8 cellular contexts compared by ENCODE assay signal in genomic region chr19:5340637-5341447, GRCh38. TPM values are rescaled to one million over a fixed set of nuclear protein-coding genes. Genes with fewer than 3 reads are reported as not detected.
A peak's percentile ranks its signal among the peaks of the same experiment; 100 is the strongest.
DNase-seq lines count a peak whose midpoint lies in the region; ATAC-seq and TF ChIP-seq lines count a peak whose summit lies in the region.

Gene PTPRS (minus strand): TSS chr19:5340812. CDS start chr19:5286140, 54,672 bp downstream.

- H3K9me3 Mint-ChIP-seq in endothelial cell (ENCODE audit: unreplicated experiment) = no peaks in the 10 kb centered on the region

- in situ Hi-C loops in HAP-1 (cut with MboI; ENCODE audit: low sequenced_read_pairs) = no loop called here

- peaks cover 12% of the 10 kb centered on the region for H3K4me1 ChIP-seq in HAP-1
- peaks cover 20% of the 10 kb centered on the region for H3K4me1 ChIP-seq in mesodermal cell (ENCODE audit: control insufficient read depth, insufficient read depth, low read length, poor library complexity, severe bottlenecking)

- H3K36me3 Mint-ChIP-seq in endothelial cell (ENCODE audit: low read depth, unreplicated experiment) = peaks cover 7% of the 10 kb centered on the region

- H3K27ac ChIP-seq in mesodermal cell (ENCODE audit: low read depth, low read length, severe bottlenecking) = peak within 1 kb of the TSS; percentile 81

- DNase-seq in AG10803 (ENCODE audit: low read depth) (peak; percentile 64), HAP-1 (ENCODE audit: low spot score in 2 of 2) (peak; percentile 69 to 94), NCI-H524 treated with DMSO at 0.1 percent for 48 hours (lab: John Stamatoyannopoulos, UW) (peak; percentile 31), endothelial cell (ENCODE audit: low spot score) (peak; percentile 92)
- DNase-seq in activated CD8-positive, alpha-beta memory T cell treated with anti-CD3 and anti-CD28 coated beads, Interleukin-2, amount 50 U/mL, for 4 hours = peak; percentile 81
- peak; percentile 61 for DNase-seq in stimulated activated CD8-positive, alpha-beta memory T cell treated with anti-CD3 and anti-CD28 coated beads, Interleukin-12 subunit alpha, Interleukin-12 subunit beta, amount 100 ng/mL, for 4 hours (ENCODE audit: low read depth)

- TF ChIP-seq CTCF in AG10803 (conservative IDR thresholded peaks at IDR 0.05; ENCODE audit: low read length) (no peak), endothelial cell (IDR thresholded peaks at IDR 0.05; ENCODE audit: unreplicated experiment) (no peak)

- WGBS in mesodermal cell (ENCODE audit: insufficient coverage in 2 of 2), 2 experiments = 9 to 10% methylated on average over 32 to 52 of the region's 81 CpGs

- H3K9me3 ChIP-seq in HAP-1 (peaks cover 5% of the 10 kb centered on the region; the same call in 1 of the 2 replicates), mesodermal cell (ENCODE audit: control insufficient read depth, low read length) (no peaks in the 10 kb centered on the region)

- H3K27me3 Mint-ChIP-seq in endothelial cell (ENCODE audit: unreplicated experiment) = peaks cover 23% of the 10 kb centered on the region

- no peaks in the 10 kb centered on the region for H3K27me3 ChIP-seq in HAP-1 (ENCODE audit: low read depth)

- no peak for ATAC-seq in HG02623 (IDR thresholded peaks at IDR 0.05; ENCODE audit: unreplicated experiment)

- no peak within 1 kb of the TSS for H3K27ac Mint-ChIP-seq in endothelial cell (ENCODE audit: unreplicated experiment)

- H3K4me3 ChIP-seq in AG10803 (ENCODE audit: low read length) (peak within 1 kb of the TSS; percentile 65), HAP-1 (peak within 1 kb of the TSS; percentile 54), mesodermal cell (ENCODE audit: extremely low read depth, insufficient read depth, low read length, poor library complexity, severe bottlenecking) (peak within 1 kb of the TSS; percentile 81)

- peak within 1 kb of the TSS; percentile 82 for H3K4me3 Mint-ChIP-seq in endothelial cell (ENCODE audit: unreplicated experiment)

- H3K36me3 ChIP-seq in HAP-1 (replicated peaks) = no peaks in the 10 kb centered on the region
- no peaks in the 10 kb centered on the region for H3K36me3 ChIP-seq in mesodermal cell (ENCODE audit: control insufficient read depth, insufficient read depth, low read length)

- H3K4me1 Mint-ChIP-seq in endothelial cell (ENCODE audit: unreplicated experiment) = peaks cover 11% of the 10 kb centered on the region

RNA-seq across cellular contexts. Expression of gene PTPRS, which starts in this region (rescaled TPM):
- total RNA-seq in endothelial cell (ENCODE audit: unreplicated experiment) = 93.7 TPM
- 78.1 TPM for polyA plus RNA-seq in mesodermal cell (2013, experiment 1 of 2)
- 61.3 TPM for polyA plus RNA-seq in mesodermal cell (2013, experiment 2 of 2)

Comparison
In these comparisons a context has a peak if more than half of its experiments do, and no peak if none do; other contexts are left out.
1. DNase-seq: peak in every context shown above with its lines; median percentile 92 in endothelial cell; 82 in HAP-1; 81 in activated CD8-positive, alpha-beta memory T cell treated with anti-CD3 and anti-CD28 coated beads, Interleukin-2, amount 50 U/mL, for 4 hours; 64 in AG10803; 61 in stimulated activated CD8-positive, alpha-beta memory T cell treated with anti-CD3 and anti-CD28 coated beads, Interleukin-12 subunit alpha, Interleukin-12 subunit beta, amount 100 ng/mL, for 4 hours; 31 in NCI-H524 treated with DMSO at 0.1 percent for 48 hours.